In the genomic region with DNA sequence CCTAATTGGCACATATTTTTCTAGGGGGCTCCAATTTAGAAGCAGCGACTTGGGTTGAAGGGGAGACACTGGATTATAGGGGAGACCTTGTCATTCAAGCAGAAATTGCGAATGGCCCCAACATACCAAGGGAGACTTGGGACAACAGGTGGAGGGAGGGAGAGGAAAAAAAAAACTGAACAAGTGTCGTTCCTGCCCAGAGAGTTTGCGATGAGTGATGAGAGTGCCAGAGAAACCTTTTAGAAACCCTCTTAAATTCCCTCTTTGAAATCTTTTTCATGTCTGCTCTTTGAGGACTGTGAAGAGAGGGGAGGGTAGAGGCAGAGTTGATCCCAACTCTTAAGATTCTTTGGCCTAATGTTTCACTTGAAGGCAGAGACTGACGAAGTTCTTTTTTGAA, we compare ENCODE assay signal across 1 cellular context.
TF ChIP-seq lines count a peak whose summit lies in the region.

No MANE protein-coding gene starts in this region.

TF ChIP-seq in GM23338, 12 proteins besides CTCF, POLR2A, EP300 and RAD21:
- TF ChIP-seq ZNF331 (CRISPR knock-in tag; IDR thresholded peaks at IDR 0.05; ENCODE audit: low read depth) (no peak), STAT1 (IDR thresholded peaks at IDR 0.05; ENCODE audit: unreplicated experiment) (no peak), EZH2 (IDR thresholded peaks at IDR 0.05; ENCODE audit: low read depth, unreplicated experiment) (no peak), CREB1 (CRISPR knock-in tag; IDR thresholded peaks at IDR 0.05; ENCODE audit: low read depth) (no peak), EZH2phosphoT487 (IDR thresholded peaks at IDR 0.05; ENCODE audit: unreplicated experiment) (no peak), ZNF114 (CRISPR knock-in tag; IDR thresholded peaks at IDR 0.05) (no peak), JUNB (IDR thresholded peaks at IDR 0.05; ENCODE audit: unreplicated experiment) (no peak), NANOG (IDR thresholded peaks at IDR 0.05; ENCODE audit: borderline replicate concordance) (no peak), POLR2AphosphoS5 (IDR thresholded peaks at IDR 0.05; ENCODE audit: low read depth) (no peak)
- TF ChIP-seq, protein P1, sequence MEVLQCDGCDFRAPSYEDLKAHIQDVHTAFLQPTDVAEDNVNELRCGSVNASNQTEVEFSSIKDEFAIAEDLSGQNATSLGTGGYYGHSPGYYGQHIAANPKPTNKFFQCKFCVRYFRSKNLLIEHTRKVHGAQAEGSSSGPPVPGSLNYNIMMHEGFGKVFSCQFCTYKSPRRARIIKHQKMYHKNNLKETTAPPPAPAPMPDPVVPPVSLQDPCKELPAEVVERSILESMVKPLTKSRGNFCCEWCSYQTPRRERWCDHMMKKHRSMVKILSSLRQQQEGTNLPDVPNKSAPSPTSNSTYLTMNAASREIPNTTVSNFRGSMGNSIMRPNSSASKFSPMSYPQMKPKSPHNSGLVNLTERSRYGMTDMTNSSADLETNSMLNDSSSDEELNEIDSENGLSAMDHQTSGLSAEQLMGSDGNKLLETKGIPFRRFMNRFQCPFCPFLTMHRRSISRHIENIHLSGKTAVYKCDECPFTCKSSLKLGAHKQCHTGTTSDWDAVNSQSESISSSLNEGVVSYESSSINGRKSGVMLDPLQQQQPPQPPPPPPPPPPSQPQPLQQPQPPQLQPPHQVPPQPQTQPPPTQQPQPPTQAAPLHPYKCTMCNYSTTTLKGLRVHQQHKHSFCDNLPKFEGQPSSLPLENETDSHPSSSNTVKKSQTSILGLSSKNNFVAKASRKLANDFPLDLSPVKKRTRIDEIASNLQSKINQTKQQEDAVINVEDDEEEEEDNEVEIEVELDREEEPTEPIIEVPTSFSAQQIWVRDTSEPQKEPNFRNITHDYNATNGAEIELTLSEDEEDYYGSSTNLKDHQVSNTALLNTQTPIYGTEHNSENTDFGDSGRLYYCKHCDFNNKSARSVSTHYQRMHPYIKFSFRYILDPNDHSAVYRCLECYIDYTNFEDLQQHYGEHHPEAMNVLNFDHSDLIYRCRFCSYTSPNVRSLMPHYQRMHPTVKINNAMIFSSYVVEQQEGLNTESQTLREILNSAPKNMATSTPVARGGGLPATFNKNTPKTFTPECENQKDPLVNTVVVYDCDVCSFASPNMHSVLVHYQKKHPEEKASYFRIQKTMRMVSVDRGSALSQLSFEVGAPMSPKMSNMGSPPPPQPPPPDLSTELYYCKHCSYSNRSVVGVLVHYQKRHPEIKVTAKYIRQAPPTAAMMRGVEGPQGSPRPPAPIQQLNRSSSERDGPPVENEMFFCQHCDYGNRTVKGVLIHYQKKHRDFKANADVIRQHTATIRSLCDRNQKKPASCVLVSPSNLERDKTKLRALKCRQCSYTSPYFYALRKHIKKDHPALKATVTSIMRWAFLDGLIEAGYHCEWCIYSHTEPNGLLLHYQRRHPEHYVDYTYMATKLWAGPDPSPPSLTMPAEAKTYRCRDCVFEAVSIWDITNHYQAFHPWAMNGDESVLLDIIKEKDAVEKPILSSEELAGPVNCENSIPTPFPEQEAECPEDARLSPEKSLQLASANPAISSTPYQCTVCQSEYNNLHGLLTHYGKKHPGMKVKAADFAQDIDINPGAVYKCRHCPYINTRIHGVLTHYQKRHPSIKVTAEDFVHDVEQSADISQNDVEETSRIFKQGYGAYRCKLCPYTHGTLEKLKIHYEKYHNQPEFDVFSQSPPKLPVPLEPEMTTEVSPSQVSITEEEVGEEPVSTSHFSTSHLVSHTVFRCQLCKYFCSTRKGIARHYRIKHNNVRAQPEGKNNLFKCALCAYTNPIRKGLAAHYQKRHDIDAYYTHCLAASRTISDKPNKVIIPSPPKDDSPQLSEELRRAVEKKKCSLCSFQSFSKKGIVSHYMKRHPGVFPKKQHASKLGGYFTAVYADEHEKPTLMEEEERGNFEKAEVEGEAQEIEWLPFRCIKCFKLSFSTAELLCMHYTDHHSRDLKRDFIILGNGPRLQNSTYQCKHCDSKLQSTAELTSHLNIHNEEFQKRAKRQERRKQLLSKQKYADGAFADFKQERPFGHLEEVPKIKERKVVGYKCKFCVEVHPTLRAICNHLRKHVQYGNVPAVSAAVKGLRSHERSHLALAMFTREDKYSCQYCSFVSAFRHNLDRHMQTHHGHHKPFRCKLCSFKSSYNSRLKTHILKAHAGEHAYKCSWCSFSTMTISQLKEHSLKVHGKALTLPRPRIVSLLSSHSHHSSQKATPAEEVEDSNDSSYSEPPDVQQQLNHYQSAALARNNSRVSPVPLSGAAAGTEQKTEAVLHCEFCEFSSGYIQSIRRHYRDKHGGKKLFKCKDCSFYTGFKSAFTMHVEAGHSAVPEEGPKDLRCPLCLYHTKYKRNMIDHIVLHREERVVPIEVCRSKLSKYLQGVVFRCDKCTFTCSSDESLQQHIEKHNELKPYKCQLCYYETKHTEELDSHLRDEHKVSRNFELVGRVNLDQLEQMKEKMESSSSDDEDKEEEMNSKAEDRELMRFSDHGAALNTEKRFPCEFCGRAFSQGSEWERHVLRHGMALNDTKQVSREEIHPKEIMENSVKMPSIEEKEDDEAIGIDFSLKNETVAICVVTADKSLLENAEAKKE (CRISPR knock-in tag; IDR thresholded peaks at IDR 0.05): no peak
- TF ChIP-seq, protein P2, sequence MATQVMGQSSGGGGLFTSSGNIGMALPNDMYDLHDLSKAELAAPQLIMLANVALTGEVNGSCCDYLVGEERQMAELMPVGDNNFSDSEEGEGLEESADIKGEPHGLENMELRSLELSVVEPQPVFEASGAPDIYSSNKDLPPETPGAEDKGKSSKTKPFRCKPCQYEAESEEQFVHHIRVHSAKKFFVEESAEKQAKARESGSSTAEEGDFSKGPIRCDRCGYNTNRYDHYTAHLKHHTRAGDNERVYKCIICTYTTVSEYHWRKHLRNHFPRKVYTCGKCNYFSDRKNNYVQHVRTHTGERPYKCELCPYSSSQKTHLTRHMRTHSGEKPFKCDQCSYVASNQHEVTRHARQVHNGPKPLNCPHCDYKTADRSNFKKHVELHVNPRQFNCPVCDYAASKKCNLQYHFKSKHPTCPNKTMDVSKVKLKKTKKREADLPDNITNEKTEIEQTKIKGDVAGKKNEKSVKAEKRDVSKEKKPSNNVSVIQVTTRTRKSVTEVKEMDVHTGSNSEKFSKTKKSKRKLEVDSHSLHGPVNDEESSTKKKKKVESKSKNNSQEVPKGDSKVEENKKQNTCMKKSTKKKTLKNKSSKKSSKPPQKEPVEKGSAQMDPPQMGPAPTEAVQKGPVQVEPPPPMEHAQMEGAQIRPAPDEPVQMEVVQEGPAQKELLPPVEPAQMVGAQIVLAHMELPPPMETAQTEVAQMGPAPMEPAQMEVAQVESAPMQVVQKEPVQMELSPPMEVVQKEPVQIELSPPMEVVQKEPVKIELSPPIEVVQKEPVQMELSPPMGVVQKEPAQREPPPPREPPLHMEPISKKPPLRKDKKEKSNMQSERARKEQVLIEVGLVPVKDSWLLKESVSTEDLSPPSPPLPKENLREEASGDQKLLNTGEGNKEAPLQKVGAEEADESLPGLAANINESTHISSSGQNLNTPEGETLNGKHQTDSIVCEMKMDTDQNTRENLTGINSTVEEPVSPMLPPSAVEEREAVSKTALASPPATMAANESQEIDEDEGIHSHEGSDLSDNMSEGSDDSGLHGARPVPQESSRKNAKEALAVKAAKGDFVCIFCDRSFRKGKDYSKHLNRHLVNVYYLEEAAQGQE (IDR thresholded peaks at IDR 0.05; ENCODE audit: unreplicated experiment): no peak
- TF ChIP-seq, protein P3, sequence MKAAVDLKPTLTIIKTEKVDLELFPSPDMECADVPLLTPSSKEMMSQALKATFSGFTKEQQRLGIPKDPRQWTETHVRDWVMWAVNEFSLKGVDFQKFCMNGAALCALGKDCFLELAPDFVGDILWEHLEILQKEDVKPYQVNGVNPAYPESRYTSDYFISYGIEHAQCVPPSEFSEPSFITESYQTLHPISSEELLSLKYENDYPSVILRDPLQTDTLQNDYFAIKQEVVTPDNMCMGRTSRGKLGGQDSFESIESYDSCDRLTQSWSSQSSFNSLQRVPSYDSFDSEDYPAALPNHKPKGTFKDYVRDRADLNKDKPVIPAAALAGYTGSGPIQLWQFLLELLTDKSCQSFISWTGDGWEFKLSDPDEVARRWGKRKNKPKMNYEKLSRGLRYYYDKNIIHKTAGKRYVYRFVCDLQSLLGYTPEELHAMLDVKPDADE (IDR thresholded peaks at IDR 0.05): no peak
